In genomic region chr2:73678008-73678407, GRCh38 we compare ENCODE assay signal across 1 cellular context. TPM values are rescaled to one million over a fixed set of nuclear protein-coding genes. Genes with fewer than 3 reads are reported as not detected.
"Had no signal": no experiment of that assay in that cellular context is flagged by ENCODE, and none has a peak within 500 bp of the region (broad histone marks: within the 10 kb centered on the region; RNA-seq: fewer than 3 reads in every experiment).

No MANE protein-coding gene starts in this region.

RNA-seq across cellular contexts. Expression of gene NAT8, which starts 35.8 kb away (rescaled TPM):
- total RNA-seq: GM12878 had no signal
- polyA plus RNA-seq: GM12878 had no signal
